In genomic region chr13:72727417-72728289, GRCh38 we compare ENCODE assay signal across 1 cellular context.
TF ChIP-seq lines count a peak whose summit lies in the region.

Gene BORA, plus strand, starts transcription at chr13:72727923. Its CDS starts 1,018 bp downstream, at chr13:72728941.
Gene MZT1, minus strand, starts transcription at chr13:72727629. Its CDS starts 27 bp downstream, at chr13:72727602.

TF ChIP-seq in HepG2, 621 proteins besides CTCF, POLR2A, EP300 and RAD21 (continued from another document and continues in another):
- TF ChIP-seq HIC2 (CRISPR knock-in tag; IDR thresholded peaks at IDR 0.05; ENCODE audit: low read depth) (no peak), DRAP1 (CRISPR knock-in tag; IDR thresholded peaks at IDR 0.05) (peak; percentile 75), NR2F6 (IDR thresholded peaks at IDR 0.05) (no peak), NR2F6 (CRISPR knock-in tag; IDR thresholded peaks at IDR 0.05) (peak; percentile 35; the same call in 1 of the 2 replicates), FOXM1 (CRISPR knock-in tag; IDR thresholded peaks at IDR 0.05) (peak; percentile 98), HDAC6 (IDR thresholded peaks at IDR 0.05; ENCODE audit: low read depth, low read length) (no peak), ZNF441 (CRISPR knock-in tag; IDR thresholded peaks at IDR 0.05; ENCODE audit: borderline replicate concordance) (peak; percentile 57; the same call in 1 of the 2 replicates), ZBTB14 (CRISPR knock-in tag; IDR thresholded peaks at IDR 0.05) (no peak; the same call in 1 of the 2 replicates), TEAD2 (CRISPR knock-in tag; IDR thresholded peaks at IDR 0.05) (no peak), ZNF883 (CRISPR knock-in tag; IDR thresholded peaks at IDR 0.05; ENCODE audit: not compliant biosample characterization) (peak; percentile 70), ZNF646 (CRISPR knock-in tag; IDR thresholded peaks at IDR 0.05) (no peak), PAF1 (CRISPR knock-in tag; IDR thresholded peaks at IDR 0.05) (no peak), SKIL (CRISPR knock-in tag; IDR thresholded peaks at IDR 0.05; ENCODE audit: borderline replicate concordance) (peak; percentile 92), CBX5 (CRISPR knock-in tag; IDR thresholded peaks at IDR 0.05; ENCODE audit: borderline replicate concordance) (no peak; the same call in 1 of the 2 replicates), PAX8 (CRISPR knock-in tag; IDR thresholded peaks at IDR 0.05; ENCODE audit: borderline replicate concordance) (no peak; the same call in 1 of the 2 replicates), NFE2L1 (CRISPR knock-in tag; IDR thresholded peaks at IDR 0.05; ENCODE audit: borderline replicate concordance) (no peak), E2F5 (CRISPR knock-in tag; conservative IDR thresholded peaks at IDR 0.05) (peak; percentile 98), ZFP41 (CRISPR knock-in tag; IDR thresholded peaks at IDR 0.05; ENCODE audit: borderline replicate concordance) (peak; percentile 86; the same call in 1 of the 2 replicates), ZNF609 (CRISPR knock-in tag; IDR thresholded peaks at IDR 0.05; ENCODE audit: borderline replicate concordance) (peak; percentile 50; the same call in 1 of the 2 replicates), DDIT3 (CRISPR knock-in tag; IDR thresholded peaks at IDR 0.05) (no peak), ARID4A (CRISPR knock-in tag; IDR thresholded peaks at IDR 0.05; ENCODE audit: borderline replicate concordance) (peak; percentile 99), MXD1 (CRISPR knock-in tag; IDR thresholded peaks at IDR 0.05) (peak; percentile 96), BRF2 (CRISPR knock-in tag; IDR thresholded peaks at IDR 0.05) (peak; percentile 99), FOXK1 (CRISPR knock-in tag; IDR thresholded peaks at IDR 0.05; ENCODE audit: borderline replicate concordance, low read depth) (peak; percentile 42; the same call in 1 of the 2 replicates)
